Comparison of ENCODE assay signal across 14 cellular contexts in the genomic region with DNA sequence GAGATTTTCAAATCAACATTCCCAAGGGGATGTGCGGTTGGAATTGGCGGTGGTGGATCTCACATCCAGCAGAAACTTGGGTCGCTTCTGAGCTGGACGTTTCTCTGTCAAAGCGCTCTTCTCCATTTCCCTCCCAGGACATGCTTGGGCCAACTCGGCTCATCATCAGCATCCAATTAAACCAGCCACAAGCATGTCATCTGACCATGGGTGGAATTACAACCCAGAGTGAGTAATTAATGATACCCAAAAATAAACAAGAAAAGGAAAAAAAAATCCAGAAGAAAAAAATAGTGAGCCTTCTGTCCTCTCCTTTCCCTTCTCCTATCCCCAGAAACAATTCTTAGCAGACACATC.
DNase-seq lines count a peak whose midpoint lies in the region; ATAC-seq, FAIRE-seq and TF ChIP-seq lines count a peak whose summit lies in the region.
"Had no signal": no experiment of that assay in that cellular context is flagged by ENCODE, and none has a peak within 500 bp of the region (broad histone marks: within the 10 kb centered on the region; RNA-seq: fewer than 3 reads in every experiment).

No MANE protein-coding gene starts in this region.

- no peaks in the 10 kb centered on the region for H3K9me3 Mint-ChIP-seq in chondrocyte (ENCODE audit: low read depth)

- peaks cover 28% of the 10 kb centered on the region for H3K4me1 Mint-ChIP-seq in chondrocyte (ENCODE audit: low read depth)

- no peaks in the 10 kb centered on the region for H3K36me3 Mint-ChIP-seq in chondrocyte (ENCODE audit: low read depth)

- FAIRE-seq in urothelium cell line (lab: Jason Lieb, UNC): no peak
- FAIRE-seq: A549, keratinocyte, pancreas had no signal

- H3K36me3 ChIP-seq in left ventricle myocardium inferior (no peaks in the 10 kb centered on the region), mesodermal cell (ENCODE audit: control insufficient read depth, insufficient read depth, low read length) (peaks cover 5% of the 10 kb centered on the region), urinary bladder (ENCODE audit: insufficient read depth) (no peaks in the 10 kb centered on the region)
- H3K36me3 ChIP-seq: pancreas had no signal

- 100% methylated on average over 3 of the region's 6 CpGs for WGBS in mesodermal cell (ENCODE audit: insufficient coverage in 2 of 2), 2 experiments
- WGBS in urinary bladder: 50% methylated on average over 6 of the region's 6 CpGs

- DNase-seq in left ventricle myocardium inferior (no peak), Right ventricle myocardium inferior (ENCODE audit: missing footprints) (no peak), chondrocyte (ENCODE audit: low spot score) (no peak), urothelium cell line (ENCODE audit: low spot score) (no peak)
- DNase-seq in stimulated activated CD4-positive, alpha-beta T cell treated with anti-CD3 and anti-CD28 coated beads, Interleukin-1b, Interleukin-23, amount 100 ng/mL, for 48 hours: no peak
- DNase-seq: activated CD4-positive, CD25-positive, alpha-beta regulatory T cell treated with anti-CD3 and anti-CD28 coated beads, Interleukin-2, amount 50 U/mL, for 72 hours; activated T-cell treated with anti-CD3 and anti-CD28 coated beads, Interleukin-2, amount 50 U/mL, for 48 hours; erythroblast; pancreas had no signal

- H3K27me3 Mint-ChIP-seq in chondrocyte (ENCODE audit: low read depth): no peaks in the 10 kb centered on the region

- H3K27ac ChIP-seq in left ventricle myocardium inferior (replicated peaks) (peak overlapping the region; percentile 72), mesodermal cell (ENCODE audit: low read depth, low read length, severe bottlenecking) (peak overlapping the region; percentile 93), urinary bladder (ENCODE audit: low read depth) (peak overlapping the region; percentile 58)
- H3K27ac ChIP-seq: A549 had no signal

- no peaks in the 10 kb centered on the region for H3K9me3 ChIP-seq in left ventricle myocardium inferior (replicated peaks)
- no peaks in the 10 kb centered on the region for H3K9me3 ChIP-seq in mesodermal cell (ENCODE audit: control insufficient read depth, low read length)
- H3K9me3 ChIP-seq: A549, pancreas had no signal

- TF ChIP-seq CTCF in left ventricle myocardium inferior (IDR thresholded peaks at IDR 0.05; ENCODE audit: borderline replicate concordance): no peak
- no peak for TF ChIP-seq CTCF in chondrocyte (IDR thresholded peaks at IDR 0.05)

- peaks cover 68% of the 10 kb centered on the region for H3K4me1 ChIP-seq in left ventricle myocardium inferior
- H3K4me1 ChIP-seq in mesodermal cell (ENCODE audit: control insufficient read depth, insufficient read depth, low read length, poor library complexity, severe bottlenecking): peaks cover 54% of the 10 kb centered on the region
- H3K4me1 ChIP-seq in urinary bladder (ENCODE audit: insufficient read depth): no peaks in the 10 kb centered on the region
- H3K4me1 ChIP-seq: A549 had no signal

- no peak overlapping the region for H3K4me3 ChIP-seq in left ventricle myocardium inferior
- H3K4me3 ChIP-seq in mesodermal cell (ENCODE audit: extremely low read depth, insufficient read depth, low read length, poor library complexity, severe bottlenecking): no peak overlapping the region
- no peak overlapping the region for H3K4me3 ChIP-seq in urinary bladder (ENCODE audit: low read depth, low read length)
- H3K4me3 ChIP-seq: A549, pancreas had no signal

- ATAC-seq in Right ventricle myocardium inferior (no peak), HG03432 (IDR thresholded peaks at IDR 0.05; ENCODE audit: unreplicated experiment) (no peak)
- ATAC-seq: A549 had no signal

- H3K27me3 ChIP-seq in left ventricle myocardium inferior (ENCODE audit: low read depth): no peaks in the 10 kb centered on the region
- H3K27me3 ChIP-seq: pancreas had no signal

- peak overlapping the region; percentile 3 for H3K27ac Mint-ChIP-seq in chondrocyte (ENCODE audit: unreplicated experiment)

- intact Hi-C loops in left ventricle myocardium inferior (cut with micrococcal nuclease) (no loop called here), Right ventricle myocardium inferior (cut with DNase I) (no loop called here)

- no peak overlapping the region for H3K4me3 Mint-ChIP-seq in chondrocyte (ENCODE audit: unreplicated experiment)
